In genomic region chr20:61096463-61096862, GRCh38 we compare ENCODE assay signal across 35 cellular contexts.
"Had no signal": no experiment of that assay in that cellular context is flagged by ENCODE, and none has a peak within 500 bp of the region (broad histone marks: within the 10 kb centered on the region; RNA-seq: fewer than 3 reads in every experiment).

No MANE protein-coding gene starts in this region.

- H3K4me3 ChIP-seq: MG63 had no signal

- H3K9me3 ChIP-seq: MG63 had no signal

- H3K27me3 ChIP-seq: MG63 had no signal

- H3K36me3 ChIP-seq: MG63 had no signal

- DNase-seq: Karpas-422, Kasumi-1, MG63, MM.1S, MV-4-11, NCI-H1048, NCI-H1092, NCI-H1092 treated with DMSO at 0.1 percent for 48 hours, NCI-H1105, NCI-H1105 treated with DMSO at 0.1 percent for 48 hours, NCI-H1417, NCI-H1417 treated with DMSO at 0.1 percent for 48 hours, NCI-H1436, NCI-H1436 treated with DMSO at 0.1 percent for 48 hours, NCI-H146, NCI-H1694, NCI-H1694 treated with DMSO at 0.1 percent for 48 hours, NCI-H187, NCI-H187 treated with DMSO at 0.1 percent for 48 hours, NCI-H1930, NCI-H2029, NCI-H2029 treated with DMSO at 0.1 percent for 48 hours, NCI-H2081, NCI-H2081 treated with DMSO at 0.1 percent for 48 hours, NCI-H2107, NCI-H2171, NCI-H2171 treated with DMSO at 0.1 percent for 48 hours, NCI-H2227 treated with DMSO at 0.1 percent for 48 hours, NCI-H226, NCI-H345, NCI-H446, NCI-H446 treated with DMSO at 0.1 percent for 48 hours, NCI-H510A, NCI-H510A treated with DMSO at 0.1 percent for 48 hours, NCI-H524 had no signal
